16 cellular contexts compared by ENCODE assay signal in the genomic region with DNA sequence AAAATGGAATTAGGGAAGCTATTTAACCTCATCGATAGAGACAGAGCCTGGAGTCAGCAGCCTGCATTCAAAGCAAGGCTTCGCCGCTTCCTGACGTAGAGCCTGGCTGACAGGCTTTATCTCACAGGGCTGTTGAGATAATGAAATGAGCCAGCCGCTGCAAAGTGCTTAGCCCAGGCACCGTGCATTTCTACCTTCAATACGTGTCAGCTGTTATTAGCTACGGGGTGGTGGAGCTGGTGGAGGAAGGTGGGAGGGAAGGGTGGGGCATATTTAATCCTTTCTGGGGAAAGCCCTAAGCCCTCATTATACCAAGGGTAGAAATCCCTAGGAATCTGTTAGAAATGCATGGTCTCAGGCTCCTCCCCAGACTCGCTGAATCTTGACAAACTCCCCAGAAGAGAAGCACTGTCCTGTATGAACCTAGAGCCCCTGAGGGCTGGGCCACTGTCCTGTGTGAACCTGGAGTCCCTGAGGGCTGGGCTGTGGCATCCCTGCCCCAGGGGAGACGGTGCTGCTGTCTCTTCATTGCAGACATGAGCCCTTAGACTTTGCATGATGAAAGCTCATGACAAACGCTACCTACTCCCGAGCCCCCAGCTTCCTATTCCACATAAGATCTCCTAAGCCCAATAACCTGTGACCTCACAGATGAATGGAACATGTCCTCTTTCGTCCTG.
DNase-seq lines count a peak whose midpoint lies in the region; ATAC-seq, FAIRE-seq and TF ChIP-seq lines count a peak whose summit lies in the region.
"Had no signal": no experiment of that assay in that cellular context is flagged by ENCODE, and none has a peak within 500 bp of the region (broad histone marks: within the 10 kb centered on the region; RNA-seq: fewer than 3 reads in every experiment).

No MANE protein-coding gene starts in this region.

- no peaks in the 10 kb centered on the region for H4K20me1 ChIP-seq in GM12878 (ENCODE audit: control insufficient read depth, insufficient read depth)

- no peak for TF ChIP-seq RAD21 in GM12878 (IDR thresholded peaks at IDR 0.05; ENCODE audit: insufficient read depth, low read depth, low read length)

- in situ Hi-C loops in GM12878 (cut with MboI) (loop anchor here (25.0 kb wide), 1 partner anchor 1356 kb away; no protein-coding TSS in a partner anchor), GM13977 (cut with MboI; ENCODE audit: low pct_unique_long_range_greater_than_20kb, low sequenced_read_pairs, unreplicated experiment) (no loop called here)

- H3K27ac ChIP-seq in GM12878 (ENCODE audit: control insufficient read depth, insufficient read depth) = peak overlapping the region; percentile 67

- intact Hi-C loops in GM12878 (cut with micrococcal nuclease; ENCODE audit: unreplicated experiment) = loop anchor here (1.0 kb wide), 1 partner anchor 15 kb away; no protein-coding TSS in a partner anchor

- H2AFZ ChIP-seq in GM12878 (ENCODE audit: control insufficient read depth, low read depth, low read length) = peak overlapping the region; percentile 92

- FAIRE-seq in GM12892 (lab: Jason Lieb, UNC) (peak; percentile 84), GM12878 (lab: Jason Lieb, UNC) (no peak), GM19239 (lab: Jason Lieb, UNC) (no peak)

- DNase-seq in GM12892 (ENCODE audit: insufficient read length) (no peak), GM12878 (ENCODE audit: low read depth, low spot score) (no peak), naive B cell (no peak), HEK293T (ENCODE audit: extremely low spot score) (no peak), GM13977 (ENCODE audit: low spot score) (no peak), NCI-H2171 (lab: John Stamatoyannopoulos, UW) (no peak), GM19239 (ENCODE audit: insufficient read length, low spot score) (no peak)
- DNase-seq: activated CD4-positive, alpha-beta T cell treated with anti-CD3 and anti-CD28 coated beads, Interleukin-2, amount 50 U/mL, for 4 hours; activated naive CD8-positive, alpha-beta T cell treated with anti-CD3 and anti-CD28 coated beads, Interleukin-2, amount 50 U/mL, for 24 hours; CD4-positive, CD25-positive, alpha-beta regulatory T cell; effector memory CD4-positive, alpha-beta T cell; HCEC 1CT; NCI-H2081; SHP77 treated with DMSO at 0.1 percent for 48 hours; stimulated activated CD4-positive, alpha-beta T cell treated with anti-CD3 and anti-CD28 coated beads, Interleukin-1b, Interleukin-23, amount 100 ng/mL, for 48 hours had no signal

- H3K36me3 ChIP-seq in GM12878 (ENCODE audit: control insufficient read depth in 2 of 2, insufficient read depth in 2 of 2, low read length in 1 of 2) = no peaks in the 10 kb centered on the region; a peak in 1 of 4 replicates

- peaks cover 34 to 67% (median 61%) of the 10 kb centered on the region in 3 donors for H3K4me1 Mint-ChIP-seq in naive B cell

- peak overlapping the region in 5 of 6 donors; percentile 72 to 83 (median 76) for H3K27ac Mint-ChIP-seq in naive B cell
- H3K27ac Mint-ChIP-seq: activated naive CD8-positive, alpha-beta T cell treated with anti-CD3 and anti-CD28 coated beads, Interleukin-2, amount 50 U/mL, for 24 hours had no signal

- RAD21 ChIA-PET in GM12878 (lab: Charles Lee; ENCODE audit: unreplicated experiment) = interaction anchor here (0.8 to 8.3 kb wide), 11 partner anchors 8 to 212 kb away, joined by 3 to 121 read pairs (median 7); partner anchors contain the start of gene MALT1

- peak overlapping the region; percentile 93 for H3K4me2 ChIP-seq in GM12878 (ENCODE audit: control insufficient read depth, insufficient read depth)

- H3K36me3 Mint-ChIP-seq in naive B cell = peaks cover 0 to 7% of the 10 kb centered on the region in 2 donors

- no peaks in the 10 kb centered on the region; the same call in 1 of the 2 replicates for H3K79me2 ChIP-seq in GM12878 (ENCODE audit: control insufficient read depth, insufficient read depth, low read length)

- POLR2A ChIA-PET in GM12878 (lab: Charles Lee) (interaction anchor here (0.6 to 7.7 kb wide), 9 partner anchors 8 to 115 kb away, joined by 3 to 76 read pairs (median 6); partner anchors contain the start of gene MALT1), HEK293T (lab: Yijun Ruan, JAX) (no interaction called here)

- SMC1A ChIA-PET in GM12878 (lab: Charles Lee; ENCODE audit: uncharacterized antibody, unreplicated experiment) = interaction anchor here (1.0 to 22.1 kb wide), 16 partner anchors 8 to 208 kb away, joined by 3 to 578 read pairs (median 6); partner anchors contain the start of gene MALT1

- 0 out of 2 replicates have a peak overlapping the region, but pooled peaks have one; percentile 10 for H3K4me3 ChIP-seq in GM12878

- peak overlapping the region; percentile 53 for H3K9ac ChIP-seq in GM12878 (ENCODE audit: control insufficient read depth, insufficient read depth, low read length)

- CTCF ChIA-PET in GM12878 (lab: Yijun Ruan, JAX) (interaction anchor here (0.9 to 2.8 kb wide), 8 partner anchors 8 to 207 kb away, joined by 3 to 15 read pairs (median 6); no protein-coding TSS in a partner anchor), HEK293T (lab: Yijun Ruan, JAX) (no interaction called here)

- H3K9me3 Mint-ChIP-seq in naive B cell = peaks cover 0 to 7% (median 3%) of the 10 kb centered on the region in 7 donors

- TF ChIP-seq CTCF in GM12878 (IDR thresholded peaks at IDR 0.05 in 2 of 3, conservative IDR thresholded peaks at IDR 0.05 in 1 of 3; ENCODE audit: control insufficient read depth in 2 of 3, extremely low read depth in 1 of 3, insufficient read depth in 1 of 3, low read depth in 3 of 3, low read length in 3 of 3) (no peak), GM13977 (IDR thresholded peaks at IDR 0.05; ENCODE audit: extremely low read depth, insufficient read depth, missing control alignments) (no peak)

- H3K27me3 Mint-ChIP-seq in naive B cell = no peaks in the 10 kb centered on the region
- H3K27me3 Mint-ChIP-seq: activated naive CD8-positive, alpha-beta T cell treated with anti-CD3 and anti-CD28 coated beads, Interleukin-2, amount 50 U/mL, for 24 hours; CD4-positive, CD25-positive, alpha-beta regulatory T cell had no signal

- WGBS in GM12878 (ENCODE audit: insufficient coverage, insufficient replicate concordance, low lambda C conversion rate, missing lambda C conversion rate) = 10% methylated on average over 10 of the region's 13 CpGs

- H3K4me3 Mint-ChIP-seq in naive B cell = peak overlapping the region in 7 of 8 donors; percentile 55 to 85 (median 66)
- H3K4me3 Mint-ChIP-seq: activated naive CD8-positive, alpha-beta T cell treated with anti-CD3 and anti-CD28 coated beads, Interleukin-2, amount 50 U/mL, for 24 hours had no signal

- BruUV-seq in GM12878 (replicated peaks; lab: Mats Ljungman, UMichigan) = no TSS peak

- ATAC-seq in HG02759 (IDR thresholded peaks at IDR 0.05; ENCODE audit: unreplicated experiment) (peak; percentile 46), GM12878 (peak; percentile 54), naive B cell (ENCODE audit: low read depth in 2 of 2) (peak in 1 of 2 donors; percentile 17)
- ATAC-seq: activated naive CD8-positive, alpha-beta T cell treated with anti-CD3 and anti-CD28 coated beads, Interleukin-2, amount 50 U/mL, for 24 hours had no signal

- H3K4me1 ChIP-seq in GM12878 (ENCODE audit: control insufficient read depth, insufficient read depth, low read length) = peaks cover 52% of the 10 kb centered on the region

- peaks cover 42% of the 10 kb centered on the region for H3K9me3 ChIP-seq in GM12878 (replicated peaks; ENCODE audit: control insufficient read depth, insufficient read depth, low read length)

- H3K27me3 ChIP-seq in GM12878 (replicated peaks in 1 of 2; ENCODE audit: control insufficient read depth in 2 of 2, insufficient read depth in 2 of 2, low read length in 1 of 2) = no peaks in the 10 kb centered on the region

- no peak for TF ChIP-seq EP300 in GM12878 (IDR thresholded peaks at IDR 0.05; ENCODE audit: borderline replicate concordance in 1 of 2, control insufficient read depth in 1 of 2, low read depth in 2 of 2, low read length in 2 of 2)

- TF ChIP-seq POLR2A in GM12892 (IDR thresholded peaks at IDR 0.05; ENCODE audit: low read depth, low read length) (peak; percentile 30; the same call in 1 of the 2 replicates), GM12878 (IDR thresholded peaks at IDR 0.05; ENCODE audit: low read depth, low read length) (no peak)

TF ChIP-seq in HEK293T, 16 proteins besides CTCF, POLR2A, EP300 and RAD21:
- TF ChIP-seq NFRKB (IDR thresholded peaks at IDR 0.05) (no peak), BHLHE40 (IDR thresholded peaks at IDR 0.05; ENCODE audit: borderline replicate concordance) (no peak), ARNT (IDR thresholded peaks at IDR 0.05) (no peak), SP1 (IDR thresholded peaks at IDR 0.05) (no peak), HDGF (IDR thresholded peaks at IDR 0.05; ENCODE audit: borderline replicate concordance) (no peak), FOXM1 (IDR thresholded peaks at IDR 0.05; ENCODE audit: borderline replicate concordance) (no peak), PKNOX1 (IDR thresholded peaks at IDR 0.05) (no peak), FOXA1 (IDR thresholded peaks at IDR 0.05) (no peak), TARDBP (IDR thresholded peaks at IDR 0.05) (no peak), FOXK2 (IDR thresholded peaks at IDR 0.05) (no peak), ELF4 (IDR thresholded peaks at IDR 0.05) (no peak)
